1 cellular context compared by ENCODE assay signal in genomic region chr9:112378441-112379176, GRCh38.
TF ChIP-seq lines count a peak whose summit lies in the region.

No MANE protein-coding gene starts in this region.

TF ChIP-seq in HEK293, 187 proteins besides CTCF, POLR2A, EP300 and RAD21 (continued from another document):
- TF ChIP-seq, protein P1, sequence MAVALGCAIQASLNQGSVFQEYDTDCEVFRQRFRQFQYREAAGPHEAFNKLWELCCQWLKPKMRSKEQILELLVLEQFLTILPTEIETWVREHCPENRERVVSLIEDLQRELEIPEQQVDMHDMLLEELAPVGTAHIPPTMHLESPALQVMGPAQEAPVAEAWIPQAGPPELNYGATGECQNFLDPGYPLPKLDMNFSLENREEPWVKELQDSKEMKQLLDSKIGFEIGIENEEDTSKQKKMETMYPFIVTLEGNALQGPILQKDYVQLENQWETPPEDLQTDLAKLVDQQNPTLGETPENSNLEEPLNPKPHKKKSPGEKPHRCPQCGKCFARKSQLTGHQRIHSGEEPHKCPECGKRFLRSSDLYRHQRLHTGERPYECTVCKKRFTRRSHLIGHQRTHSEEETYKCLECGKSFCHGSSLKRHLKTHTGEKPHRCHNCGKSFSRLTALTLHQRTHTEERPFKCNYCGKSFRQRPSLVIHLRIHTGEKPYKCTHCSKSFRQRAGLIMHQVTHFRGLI (tag by site-specific recombination; IDR thresholded peaks at IDR 0.05), result peak; percentile 34; the same call in 1 of the 2 replicates
- peak; percentile 97 for TF ChIP-seq ZNF394 (tag by site-specific recombination; IDR thresholded peaks at IDR 0.05; ENCODE audit: borderline replicate concordance)
- TF ChIP-seq PRDM2 (tag by site-specific recombination; IDR thresholded peaks at IDR 0.05; ENCODE audit: borderline replicate concordance), result no peak
- no peak for TF ChIP-seq ZNF157 (tag by site-specific recombination; IDR thresholded peaks at IDR 0.05)
- no peak for TF ChIP-seq GLI2 (tag by site-specific recombination; IDR thresholded peaks at IDR 0.05; ENCODE audit: borderline replicate concordance, low read depth)
- TF ChIP-seq ZBTB20 (tag by site-specific recombination; IDR thresholded peaks at IDR 0.05), result 0 out of 2 replicates have a peak, but pooled peaks have one; percentile 11
- no peak for TF ChIP-seq MYNN (tag by site-specific recombination; IDR thresholded peaks at IDR 0.05; ENCODE audit: borderline replicate concordance)
- TF ChIP-seq ZNF677 (tag by site-specific recombination; IDR thresholded peaks at IDR 0.05), result no peak
- no peak for TF ChIP-seq ZNF292 (tag by site-specific recombination; IDR thresholded peaks at IDR 0.05; ENCODE audit: borderline replicate concordance, low read depth)
- TF ChIP-seq ZNF132 (tag by site-specific recombination; IDR thresholded peaks at IDR 0.05; ENCODE audit: borderline replicate concordance), result no peak
- TF ChIP-seq ZNF174 (tag by site-specific recombination; IDR thresholded peaks at IDR 0.05), result no peak
- no peak for TF ChIP-seq ZFP37 (tag by site-specific recombination; IDR thresholded peaks at IDR 0.05)
- no peak for TF ChIP-seq GLI4 (tag by site-specific recombination; IDR thresholded peaks at IDR 0.05)
- TF ChIP-seq ZBTB48 (tag by site-specific recombination; IDR thresholded peaks at IDR 0.05), result no peak
- TF ChIP-seq ZNF202 (tag by site-specific recombination; IDR thresholded peaks at IDR 0.05; ENCODE audit: borderline replicate concordance), result no peak
- no peak for TF ChIP-seq ZSCAN23 (tag by site-specific recombination; IDR thresholded peaks at IDR 0.05)
- no peak for TF ChIP-seq ZNF777 (tag by site-specific recombination; IDR thresholded peaks at IDR 0.05; ENCODE audit: borderline replicate concordance)
- no peak for TF ChIP-seq ZNF175 (tag by site-specific recombination; IDR thresholded peaks at IDR 0.05)
- peak; percentile 76 for TF ChIP-seq ZFHX2 (tag by site-specific recombination; conservative IDR thresholded peaks at IDR 0.05)
- no peak for TF ChIP-seq HOXC10 (CRISPR knock-in tag; IDR thresholded peaks at IDR 0.05)
- TF ChIP-seq TCF7L2 (IDR thresholded peaks at IDR 0.05; ENCODE audit: borderline replicate concordance, low read depth, low read length), result no peak
- TF ChIP-seq ZNF426 (tag by site-specific recombination; IDR thresholded peaks at IDR 0.05), result no peak
- TF ChIP-seq ZNF274 (IDR thresholded peaks at IDR 0.05; ENCODE audit: low read length), result no peak
- TF ChIP-seq ZNF274 (tag by site-specific recombination; IDR thresholded peaks at IDR 0.05; ENCODE audit: borderline replicate concordance), result no peak
- TF ChIP-seq, protein P2, sequence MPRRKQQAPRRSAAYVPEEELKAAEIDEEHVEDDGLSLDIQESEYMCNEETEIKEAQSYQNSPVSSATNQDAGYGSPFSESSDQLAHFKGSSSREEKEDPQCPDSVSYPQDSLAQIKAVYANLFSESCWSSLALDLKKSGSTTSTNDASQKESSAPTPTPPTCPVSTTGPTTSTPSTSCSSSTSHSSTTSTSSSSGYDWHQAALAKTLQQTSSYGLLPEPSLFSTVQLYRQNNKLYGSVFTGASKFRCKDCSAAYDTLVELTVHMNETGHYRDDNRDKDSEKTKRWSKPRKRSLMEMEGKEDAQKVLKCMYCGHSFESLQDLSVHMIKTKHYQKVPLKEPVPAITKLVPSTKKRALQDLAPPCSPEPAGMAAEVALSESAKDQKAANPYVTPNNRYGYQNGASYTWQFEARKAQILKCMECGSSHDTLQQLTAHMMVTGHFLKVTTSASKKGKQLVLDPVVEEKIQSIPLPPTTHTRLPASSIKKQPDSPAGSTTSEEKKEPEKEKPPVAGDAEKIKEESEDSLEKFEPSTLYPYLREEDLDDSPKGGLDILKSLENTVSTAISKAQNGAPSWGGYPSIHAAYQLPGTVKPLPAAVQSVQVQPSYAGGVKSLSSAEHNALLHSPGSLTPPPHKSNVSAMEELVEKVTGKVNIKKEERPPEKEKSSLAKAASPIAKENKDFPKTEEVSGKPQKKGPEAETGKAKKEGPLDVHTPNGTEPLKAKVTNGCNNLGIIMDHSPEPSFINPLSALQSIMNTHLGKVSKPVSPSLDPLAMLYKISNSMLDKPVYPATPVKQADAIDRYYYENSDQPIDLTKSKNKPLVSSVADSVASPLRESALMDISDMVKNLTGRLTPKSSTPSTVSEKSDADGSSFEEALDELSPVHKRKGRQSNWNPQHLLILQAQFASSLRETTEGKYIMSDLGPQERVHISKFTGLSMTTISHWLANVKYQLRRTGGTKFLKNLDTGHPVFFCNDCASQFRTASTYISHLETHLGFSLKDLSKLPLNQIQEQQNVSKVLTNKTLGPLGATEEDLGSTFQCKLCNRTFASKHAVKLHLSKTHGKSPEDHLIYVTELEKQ (tag by site-specific recombination; IDR thresholded peaks at IDR 0.05; ENCODE audit: borderline replicate concordance), result no peak
- TF ChIP-seq ZFP69B (tag by site-specific recombination; IDR thresholded peaks at IDR 0.05), result no peak
- peak; percentile 14 for TF ChIP-seq ZNF335 (tag by site-specific recombination; conservative IDR thresholded peaks at IDR 0.05)
- TF ChIP-seq, protein P3, sequence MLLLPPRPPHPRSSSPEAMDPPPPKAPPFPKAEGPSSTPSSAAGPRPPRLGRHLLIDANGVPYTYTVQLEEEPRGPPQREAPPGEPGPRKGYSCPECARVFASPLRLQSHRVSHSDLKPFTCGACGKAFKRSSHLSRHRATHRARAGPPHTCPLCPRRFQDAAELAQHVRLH (tag by site-specific recombination; IDR thresholded peaks at IDR 0.05), result no peak
- peak; percentile 46; the same call in 1 of the 2 replicates for TF ChIP-seq KLF8 (tag by site-specific recombination; IDR thresholded peaks at IDR 0.05)
- TF ChIP-seq INSM2 (tag by site-specific recombination; IDR thresholded peaks at IDR 0.05), result no peak
- no peak for TF ChIP-seq ZNF473 (tag by site-specific recombination; IDR thresholded peaks at IDR 0.05)
